9 cellular contexts compared by ENCODE assay signal in the genomic region with DNA sequence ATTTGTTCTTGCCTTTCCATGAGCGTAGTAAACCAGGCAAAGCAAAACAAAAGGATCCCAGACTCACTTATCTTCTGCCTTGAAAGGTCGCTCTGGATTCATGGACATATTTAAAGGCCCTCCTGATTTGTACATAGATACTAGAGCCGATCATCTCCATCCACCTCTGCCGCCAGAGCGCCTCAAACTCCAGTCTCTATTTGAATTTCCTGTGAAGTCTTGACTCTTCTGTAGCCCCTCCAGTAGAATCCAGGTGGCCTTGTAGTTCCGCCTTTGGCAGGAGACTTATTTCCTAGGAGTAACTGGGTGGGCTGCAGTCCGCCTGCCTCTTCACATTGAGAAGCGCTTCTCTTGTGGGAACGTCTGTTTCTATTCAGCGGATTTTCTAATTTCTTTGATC. TPM values are rescaled to one million over a fixed set of nuclear protein-coding genes. Genes with fewer than 3 reads are reported as not detected.
DNase-seq lines count a peak whose midpoint lies in the region; ATAC-seq and TF ChIP-seq lines count a peak whose summit lies in the region.
"Had no signal": no experiment of that assay in that cellular context is flagged by ENCODE, and none has a peak within 500 bp of the region (broad histone marks: within the 10 kb centered on the region; RNA-seq: fewer than 3 reads in every experiment).

No MANE protein-coding gene starts in this region.

- peaks cover 79 to 86% (median 80%) of the 10 kb centered on the region in 3 donors for H3K27me3 Mint-ChIP-seq in CD14-positive monocyte (ENCODE audit: low read depth in 3 of 3)
- H3K27me3 Mint-ChIP-seq in naive thymus-derived CD8-positive, alpha-beta T cell = peaks cover 50 to 92% (median 77%) of the 10 kb centered on the region in 5 donors

- no peaks in the 10 kb centered on the region for H4K20me1 ChIP-seq in mammary epithelial cell (ENCODE audit: insufficient read depth, low read length)

- no peak for TF ChIP-seq CTCF in CD14-positive monocyte (IDR thresholded peaks at IDR 0.05)
- no peak for TF ChIP-seq CTCF in mammary epithelial cell (conservative IDR thresholded peaks at IDR 0.05 in 1 of 2, IDR thresholded peaks at IDR 0.05 in 1 of 2; ENCODE audit: extremely low read depth in 1 of 2, insufficient read depth in 1 of 2, low read depth in 1 of 2, low read length in 2 of 2)

- H3K27ac ChIP-seq in HUES64 (ENCODE audit: low read depth, low read length) = no peak overlapping the region
- no peak overlapping the region for H3K27ac ChIP-seq in mammary epithelial cell (ENCODE audit: insufficient read depth, low read depth, low read length)
- H3K27ac ChIP-seq: pancreas had no signal

- H3K36me3 Mint-ChIP-seq in CD14-positive monocyte = peaks cover 3 to 27% of the 10 kb centered on the region in 2 donors
- H3K36me3 Mint-ChIP-seq in naive thymus-derived CD8-positive, alpha-beta T cell = peaks cover 0 to 20% (median 2%) of the 10 kb centered on the region in 3 donors

- peak overlapping the region; percentile 80 for H2AFZ ChIP-seq in mammary epithelial cell (ENCODE audit: low read depth, low read length)

- no TSS peak for BruUV-seq in mammary epithelial cell (replicated peaks; lab: Mats Ljungman, UMichigan)

- dilution Hi-C loops in mammary epithelial cell (cut with HindIII; ENCODE audit: low sequenced_read_pairs) = no loop called here

- ATAC-seq in naive thymus-derived CD8-positive, alpha-beta T cell = no peak

- intact Hi-C loops in CD14-positive monocyte (cut with micrococcal nuclease) = loop anchor here in 1 of 2 donors (10.0 kb wide), 1 partner anchor 377 kb away; no protein-coding TSS in a partner anchor
- intact Hi-C loops in mammary epithelial cell (cut with micrococcal nuclease) = loop anchor here (10.0 kb wide), 1 partner anchor 537 kb away; no protein-coding TSS in a partner anchor
- intact Hi-C loops in head of caudate nucleus (cut with DNase I) = loop anchor here (5.0 kb wide), 1 partner anchor 64 kb away; a partner anchor contains a TSS

- in situ Hi-C loops in mammary epithelial cell (cut with MboI; ENCODE audit: low sequenced_read_pairs in 2 of 2) = no loop called here

- CTCF ChIA-PET in mammary epithelial cell (lab: Charles Lee; ENCODE audit: low non-redundant PET) = no interaction called here

- H3K9me3 ChIP-seq in HUES64 (ENCODE audit: insufficient read depth, low read depth, low read length) (no peaks in the 10 kb centered on the region), mammary epithelial cell (replicated peaks; ENCODE audit: insufficient read depth, low read length) (no peaks in the 10 kb centered on the region)
- H3K9me3 ChIP-seq: pancreas had no signal

- peaks cover 0 to 35% (median 23%) of the 10 kb centered on the region in 7 donors for H3K9me3 Mint-ChIP-seq in CD14-positive monocyte
- H3K9me3 Mint-ChIP-seq in naive thymus-derived CD8-positive, alpha-beta T cell = no peaks in the 10 kb centered on the region

- H3K4me1 ChIP-seq in HUES64 (ENCODE audit: insufficient read depth, low read length) (peaks cover 37% of the 10 kb centered on the region), mammary epithelial cell (ENCODE audit: insufficient read depth, low read length) (peaks cover 8% of the 10 kb centered on the region)
- H3K4me1 ChIP-seq: pancreas had no signal

- 8% methylated on average over 10 of the region's 10 CpGs for WGBS in HUES64
- 81% methylated on average over 10 of the region's 10 CpGs for WGBS in mammary epithelial cell (ENCODE audit: low coverage, missing lambda C conversion rate)

- H3K27me3 ChIP-seq in HUES64 (ENCODE audit: insufficient read depth, low read length) (peaks cover 75% of the 10 kb centered on the region), mammary epithelial cell (ENCODE audit: insufficient read depth, low read length) (peaks cover 9% of the 10 kb centered on the region)

- H3K9ac ChIP-seq in HUES64 (ENCODE audit: low read depth, low read length) = no peak overlapping the region
- H3K9ac ChIP-seq in mammary epithelial cell (ENCODE audit: insufficient read depth, low read length) = no peak overlapping the region

- peak overlapping the region; percentile 70 for H3K4me2 ChIP-seq in mammary epithelial cell (ENCODE audit: insufficient read depth, low read depth, low read length)

- H3K4me3 Mint-ChIP-seq in CD14-positive monocyte = peak overlapping the region; percentile 90 to 97
- peak overlapping the region; percentile 58 to 85 (median 76) for H3K4me3 Mint-ChIP-seq in naive thymus-derived CD8-positive, alpha-beta T cell

- peaks cover 41% of the 10 kb centered on the region for H3K4me1 Mint-ChIP-seq in CD14-positive monocyte
- H3K4me1 Mint-ChIP-seq in naive thymus-derived CD8-positive, alpha-beta T cell = peaks cover 21 to 47% (median 44%) of the 10 kb centered on the region in 4 donors

- DNase-seq in CD14-positive monocyte (ENCODE audit: low spot score) (no peak), mammary epithelial cell (no peak), ureter (ENCODE audit: low spot score) (no peak), head of caudate nucleus (no peak), DMS53 treated with DMSO at 0.1 percent for 48 hours (lab: John Stamatoyannopoulos, UW; ENCODE audit: unreplicated experiment) (no peak), NCI-H2081 treated with DMSO at 0.1 percent for 48 hours (lab: John Stamatoyannopoulos, UW) (no peak)
- DNase-seq in naive thymus-derived CD8-positive, alpha-beta T cell = no peak

- H3K36me3 ChIP-seq in HUES64 (ENCODE audit: insufficient read depth, low read length) = no peaks in the 10 kb centered on the region
- no peaks in the 10 kb centered on the region for H3K36me3 ChIP-seq in mammary epithelial cell (ENCODE audit: insufficient read depth, low read length)
- H3K36me3 ChIP-seq: pancreas had no signal

- no peaks in the 10 kb centered on the region for H3K79me2 ChIP-seq in mammary epithelial cell (ENCODE audit: insufficient read depth, low read length)

- no peak overlapping the region for H3K27ac Mint-ChIP-seq in CD14-positive monocyte
- no peak overlapping the region for H3K27ac Mint-ChIP-seq in naive thymus-derived CD8-positive, alpha-beta T cell

- POLR2A ChIA-PET in naive thymus-derived CD8-positive, alpha-beta T cell (lab: Charles Lee) = no interaction called here

- H3K4me3 ChIP-seq in HUES64 (ENCODE audit: low read length) = peak overlapping the region; percentile 66
- no peak overlapping the region for H3K4me3 ChIP-seq in mammary epithelial cell (replicated peaks in 1 of 3; ENCODE audit: insufficient read depth in 1 of 3, low read depth in 2 of 3, low read length in 3 of 3)

RNA-seq across cellular contexts. Expression of a gene that starts 8.8 kb away (rescaled TPM):
- not detected for polyA plus RNA-seq in CD14-positive monocyte
- polyA plus RNA-seq in HUES64 (2013, experiment 1 of 2) = 2.0 TPM
- 2.7 TPM for polyA plus RNA-seq in HUES64 (2013, experiment 2 of 2)
- total RNA-seq in mammary epithelial cell = 1 to 10 TPM in 1 of 2 donors, under 1 TPM in 1; 0.17 to 2.1 TPM
- 0.36 TPM for polyA plus RNA-seq in mammary epithelial cell
- not detected for polyA minus RNA-seq in mammary epithelial cell
- not detected for total RNA-seq in naive thymus-derived CD8-positive, alpha-beta T cell
- polyA plus RNA-seq in naive thymus-derived CD8-positive, alpha-beta T cell = not detected
- total RNA-seq in ureter = 1.7 TPM
